ENCODE assay signal across 8 cellular contexts in genomic region chr12:54723653-54724256, GRCh38.
A peak's percentile ranks its signal among the peaks of the same experiment; 100 is the strongest.
DNase-seq lines count a peak whose midpoint lies in the region; ATAC-seq and TF ChIP-seq lines count a peak whose summit lies in the region.

No MANE protein-coding gene starts in this region.

- no peaks in the 10 kb centered on the region for H4K20me1 ChIP-seq in SK-N-SH (ENCODE audit: insufficient read depth)

- H3K27me3 ChIP-seq in SK-N-SH (ENCODE audit: insufficient read depth) (no peaks in the 10 kb centered on the region; the same call in 1 of the 2 replicates), testis (no peaks in the 10 kb centered on the region), tibial artery (peaks cover 0 to 5% of the 10 kb centered on the region in 2 donors)

- no peak overlapping the region for H3K4me2 ChIP-seq in SK-N-SH

- H3K4me3 ChIP-seq in SK-N-SH (ENCODE audit: low read depth in 2 of 2, low read length in 1 of 2): no peak overlapping the region
- no peak overlapping the region for H3K4me3 ChIP-seq in foreskin fibroblast (ENCODE audit: low read depth in 1 of 2, low read length in 2 of 2)
- H3K4me3 ChIP-seq in testis: no peak overlapping the region
- no peak overlapping the region for H3K4me3 ChIP-seq in tibial artery

- H3K4me1 ChIP-seq in SK-N-SH (ENCODE audit: control insufficient read depth in 1 of 2, insufficient read depth in 2 of 2, low read depth in 1 of 2, low read length in 1 of 2): no peaks in the 10 kb centered on the region
- no peaks in the 10 kb centered on the region for H3K4me1 ChIP-seq in testis
- H3K4me1 ChIP-seq in tibial artery: no peaks in the 10 kb centered on the region

- no peak overlapping the region for H2AFZ ChIP-seq in SK-N-SH (ENCODE audit: low read depth)

- POLR2A ChIA-PET in SK-N-SH (lab: Yijun Ruan, JAX): no interaction called here

- H3K79me2 ChIP-seq in SK-N-SH (ENCODE audit: insufficient read depth): no peaks in the 10 kb centered on the region

- H3K9ac ChIP-seq in SK-N-SH: no peak overlapping the region

- 2% methylated on average over 2 of the region's 2 CpGs for WGBS in SK-N-SH (ENCODE audit: low lambda C conversion rate)
- WGBS in testis, 2 donors: 60% methylated on average over 2 of the region's 2 CpGs

- intact Hi-C loops in testis (cut with DNase I; ENCODE audit: low total_unique reads) (no loop called here), tibial artery (cut with DNase I; ENCODE audit: low total_unique reads) (no loop called here)

- DNase-seq in activated gamma-delta T cell treated with Interleukin-2 at 50 U/mL for 16 hours: peak; percentile 21
- DNase-seq in activated gamma-delta T cell (lab: John Stamatoyannopoulos, UW): no peak
- no peak for DNase-seq in SK-N-SH
- DNase-seq in foreskin fibroblast: peak in 1 of 2 donors; percentile 31
- no peak for DNase-seq in testis
- DNase-seq in GM19238 (ENCODE audit: insufficient read length, low spot score): no peak
- no peak for DNase-seq in tibial artery

- CTCF ChIA-PET in SK-N-SH (lab: Yijun Ruan, JAX): interaction anchor here (0.7 to 2.0 kb wide), 8 partner anchors 10 to 263 kb away, joined by 3 to 9 read pairs (median 4); no protein-coding TSS in a partner anchor

- TF ChIP-seq CTCF in SK-N-SH (IDR thresholded peaks at IDR 0.05): peak; percentile 69
- TF ChIP-seq CTCF in foreskin fibroblast (IDR thresholded peaks at IDR 0.05; ENCODE audit: low read depth, low read length): peak; percentile 58
- TF ChIP-seq CTCF in testis (IDR thresholded peaks at IDR 0.05): peak in 2 of 3 experiments; percentile 36 to 41
- TF ChIP-seq CTCF in tibial artery (IDR thresholded peaks at IDR 0.05): no peak

- TF ChIP-seq POLR2A in testis (IDR thresholded peaks at IDR 0.05): no peak

- H3K9me2 ChIP-seq in SK-N-SH: no peaks in the 10 kb centered on the region

- ATAC-seq in HG02678 (IDR thresholded peaks at IDR 0.05; ENCODE audit: unreplicated experiment): peak; percentile 62

- no peak for TF ChIP-seq EP300 in SK-N-SH (IDR thresholded peaks at IDR 0.05; ENCODE audit: borderline replicate concordance in 1 of 2, low read depth in 1 of 2, low read length in 1 of 2)

- 0 out of 2 replicates have a peak, but pooled peaks have one; percentile 7 for TF ChIP-seq RAD21 in SK-N-SH (IDR thresholded peaks at IDR 0.05; ENCODE audit: low read length)

- H3K27ac ChIP-seq in SK-N-SH (ENCODE audit: low read depth in 2 of 2, low read length in 1 of 2) (no peak overlapping the region), testis (no peak overlapping the region), tibial artery (no peak overlapping the region)

- H3F3A ChIP-seq in SK-N-SH (replicated peaks; ENCODE audit: insufficient read depth): no peaks in the 10 kb centered on the region

- H3K9me3 ChIP-seq in SK-N-SH (no peaks in the 10 kb centered on the region), testis (no peaks in the 10 kb centered on the region), tibial artery (no peaks in the 10 kb centered on the region)

- no peaks in the 10 kb centered on the region for H3K36me3 ChIP-seq in SK-N-SH (replicated peaks in 1 of 2; ENCODE audit: control insufficient read depth in 1 of 2, insufficient read depth in 2 of 2, low read length in 1 of 2)
- no peaks in the 10 kb centered on the region for H3K36me3 ChIP-seq in testis (ENCODE audit: low read depth, missing control alignments)
- no peaks in the 10 kb centered on the region for H3K36me3 ChIP-seq in tibial artery

TF ChIP-seq in SK-N-SH, 30 proteins besides CTCF, POLR2A, EP300 and RAD21:
- no peak for TF ChIP-seq FOXM1 (IDR thresholded peaks at IDR 0.05; ENCODE audit: low read depth)
- TF ChIP-seq TEAD4 (IDR thresholded peaks at IDR 0.05; ENCODE audit: borderline replicate concordance, insufficient read depth): no peak
- TF ChIP-seq SIN3A (IDR thresholded peaks at IDR 0.05; ENCODE audit: borderline replicate concordance, low read depth, low read length): no peak
- no peak for TF ChIP-seq RCOR1 (IDR thresholded peaks at IDR 0.05; ENCODE audit: low read length)
- peak; percentile 12; the same call in 1 of the 2 replicates for TF ChIP-seq SMC3 (IDR thresholded peaks at IDR 0.05; ENCODE audit: low read depth, low read length)

Comparison
In these comparisons a context has a peak if more than half of its experiments do, and no peak if none do; other contexts are left out.
1. CTCF ChIP-seq: peak in SK-N-SH (single experiment), foreskin fibroblast (single experiment) and testis (2 of 3); none in tibial artery (0 of 2).